ENCODE assay signal across 6 cellular contexts in genomic region chr4:16777726-16778125, GRCh38.
"Had no signal": no experiment of that assay in that cellular context is flagged by ENCODE, and none has a peak within 500 bp of the region (broad histone marks: within the 10 kb centered on the region; RNA-seq: fewer than 3 reads in every experiment).

No MANE protein-coding gene starts in this region.

- H3K9ac ChIP-seq: KMS-11 had no signal

- DNase-seq: KBM-7, KG1 had no signal

- H3K4me3 ChIP-seq: K562 had no signal

- H3K4me2 ChIP-seq: KMS-11 had no signal

- ATAC-seq: K562 had no signal

- FAIRE-seq: HTR-8/SVneo, K562 had no signal

- H3K27ac ChIP-seq: HL-60, KMS-11 had no signal
